1 cellular context compared by ENCODE assay signal in genomic region chr11:17276236-17277023, GRCh38.
A peak's percentile ranks its signal among the peaks of the same experiment; 100 is the strongest.
TF ChIP-seq lines count a peak whose summit lies in the region.

NUCB2 (plus strand) TSS chr11:17276739; CDS start chr11:17295324, 18,585 bp downstream.

TF ChIP-seq in HepG2, 621 proteins besides CTCF, POLR2A, EP300 and RAD21 (continued from another document and continues in another):
- TF ChIP-seq E2F1 (CRISPR knock-in tag; IDR thresholded peaks at IDR 0.05) = peak; percentile 77
- TF ChIP-seq ZNF407 (CRISPR knock-in tag; IDR thresholded peaks at IDR 0.05; ENCODE audit: not compliant biosample characterization) = peak; percentile 94
- no peak for TF ChIP-seq CBX1 (IDR thresholded peaks at IDR 0.05; ENCODE audit: low read depth)
- no peak for TF ChIP-seq ZNF282 (IDR thresholded peaks at IDR 0.05; ENCODE audit: partially characterized antibody)
- peak; percentile 63 for TF ChIP-seq SALL1 (CRISPR knock-in tag; IDR thresholded peaks at IDR 0.05)
- no peak for TF ChIP-seq ZNF572 (CRISPR knock-in tag; IDR thresholded peaks at IDR 0.05)
- no peak for TF ChIP-seq ZBTB49 (CRISPR knock-in tag; IDR thresholded peaks at IDR 0.05; ENCODE audit: borderline replicate concordance)
- TF ChIP-seq NFIC (IDR thresholded peaks at IDR 0.05; ENCODE audit: low read length) = no peak
- TF ChIP-seq ZNF205 (CRISPR knock-in tag; IDR thresholded peaks at IDR 0.05) = peak; percentile 79
- TF ChIP-seq KMT2B (CRISPR knock-in tag; IDR thresholded peaks at IDR 0.05) = peak; percentile 71; the same call in 1 of the 2 replicates
- TF ChIP-seq DBP (CRISPR knock-in tag; IDR thresholded peaks at IDR 0.05; ENCODE audit: not compliant biosample characterization) = no peak
- TF ChIP-seq THAP7 (CRISPR knock-in tag; IDR thresholded peaks at IDR 0.05) = peak; percentile 78; the same call in 1 of the 2 replicates
- TF ChIP-seq HNF1B (CRISPR knock-in tag; IDR thresholded peaks at IDR 0.05) = peak; percentile 84
- peak; percentile 38; the same call in 1 of the 2 replicates for TF ChIP-seq FOXO1 (CRISPR knock-in tag; IDR thresholded peaks at IDR 0.05)
- no peak for TF ChIP-seq GABPA (IDR thresholded peaks at IDR 0.05; ENCODE audit: low read depth, low read length)
- TF ChIP-seq GABPA (CRISPR knock-in tag; IDR thresholded peaks at IDR 0.05; ENCODE audit: low read depth) = no peak
- TF ChIP-seq PHF21A (CRISPR knock-in tag; IDR thresholded peaks at IDR 0.05) = no peak; the same call in 1 of the 2 replicates
- TF ChIP-seq SP2 (CRISPR knock-in tag; IDR thresholded peaks at IDR 0.05) = peak; percentile 98
- TF ChIP-seq NBN (conservative IDR thresholded peaks at IDR 0.05) = no peak
- no peak for TF ChIP-seq HMGA1 (CRISPR knock-in tag; conservative IDR thresholded peaks at IDR 0.05)
- TF ChIP-seq CERS6 (CRISPR knock-in tag; IDR thresholded peaks at IDR 0.05) = no peak
- peak; percentile 9; the same call in 1 of the 2 replicates for TF ChIP-seq ZNF614 (CRISPR knock-in tag; IDR thresholded peaks at IDR 0.05; ENCODE audit: borderline replicate concordance)
- peak; percentile 49; the same call in 1 of the 2 replicates for TF ChIP-seq E2F2 (CRISPR knock-in tag; IDR thresholded peaks at IDR 0.05; ENCODE audit: borderline replicate concordance)
- peak; percentile 85 for TF ChIP-seq ASH2L (IDR thresholded peaks at IDR 0.05; ENCODE audit: insufficient read length, low read depth, low read length)
- peak; percentile 76; the same call in 1 of the 2 replicates for TF ChIP-seq ARID4A (CRISPR knock-in tag; IDR thresholded peaks at IDR 0.05; ENCODE audit: borderline replicate concordance)
- TF ChIP-seq NR2F2 (IDR thresholded peaks at IDR 0.05; ENCODE audit: borderline replicate concordance, low read depth) = no peak; the same call in 1 of the 2 replicates
- peak; percentile 49; the same call in 1 of the 2 replicates for TF ChIP-seq ZNF747 (CRISPR knock-in tag; IDR thresholded peaks at IDR 0.05; ENCODE audit: borderline replicate concordance)
- TF ChIP-seq ZNF275 (CRISPR knock-in tag; IDR thresholded peaks at IDR 0.05; ENCODE audit: borderline replicate concordance) = no peak; the same call in 1 of the 2 replicates
- no peak for TF ChIP-seq ZNF138 (CRISPR knock-in tag; IDR thresholded peaks at IDR 0.05; ENCODE audit: low read depth)
- no peak; the same call in 1 of the 2 replicates for TF ChIP-seq XBP1 (CRISPR knock-in tag; IDR thresholded peaks at IDR 0.05)
